Comparison of ENCODE assay signal across 27 cellular contexts in genomic region chr3:178545337-178545736, GRCh38. TPM values are rescaled to one million over a fixed set of nuclear protein-coding genes. Genes with fewer than 3 reads are reported as not detected.
"Had no signal": no experiment of that assay in that cellular context is flagged by ENCODE, and none has a peak within 500 bp of the region (broad histone marks: within the 10 kb centered on the region; RNA-seq: fewer than 3 reads in every experiment).

No MANE protein-coding gene starts in this region.

- H3K36me3 Mint-ChIP-seq: activated naive CD8-positive, alpha-beta T cell; brain; T-cell had no signal

- H2AFZ ChIP-seq: PC-9 had no signal

- H3K9me3 Mint-ChIP-seq: activated CD4-positive, alpha-beta memory T cell treated with anti-CD3 and anti-CD28 coated beads, Interleukin-2, amount 10 ng/mL, durations not matched to agents 7 days and 5 days; activated naive CD4-positive, alpha-beta T cell treated with anti-CD3 and anti-CD28 coated beads for 36 hours; activated T-helper 17 cell treated with anti-CD3 and anti-CD28 coated beads, Interleukin-2, amount 50 U/mL, for 72 hours; brain; T-cell had no signal

- H3K27ac Mint-ChIP-seq: activated CD4-positive, alpha-beta memory T cell treated with anti-CD3 and anti-CD28 coated beads, Interleukin-2, amount 10 ng/mL, durations not matched to agents 7 days and 5 days; activated naive CD4-positive, alpha-beta T cell treated with anti-CD3 and anti-CD28 coated beads for 36 hours; activated naive CD8-positive, alpha-beta T cell; activated T-helper 17 cell treated with anti-CD3 and anti-CD28 coated beads, Interleukin-2, amount 50 U/mL, for 72 hours; brain; T-cell had no signal

- H3K27me3 Mint-ChIP-seq: brain had no signal

- H3K4me3 Mint-ChIP-seq: activated CD4-positive, alpha-beta memory T cell treated with anti-CD3 and anti-CD28 coated beads, Interleukin-2, amount 10 ng/mL, durations not matched to agents 7 days and 5 days; activated naive CD4-positive, alpha-beta T cell treated with anti-CD3 and anti-CD28 coated beads for 36 hours; activated naive CD8-positive, alpha-beta T cell; activated T-helper 17 cell treated with anti-CD3 and anti-CD28 coated beads, Interleukin-2, amount 50 U/mL, for 72 hours; brain; central memory CD8-positive, alpha-beta T cell; T-cell had no signal

- DNase-seq: activated CD4-positive, alpha-beta memory T cell treated with anti-CD3 and anti-CD28 coated beads, Interleukin-2, amount 10 ng/mL, durations not matched to agents 7 days and 5 days; activated CD4-positive, alpha-beta T cell treated with anti-CD3 and anti-CD28 coated beads, Interleukin-2, amount 50 U/mL, for 1 hour; activated CD4-positive, CD25-positive, alpha-beta regulatory T cell; activated gamma-delta T cell; activated naive CD4-positive, alpha-beta T cell treated with anti-CD3 and anti-CD28 coated beads for 36 hours; activated T-cell treated with anti-CD3 and anti-CD28 coated beads for 4 hours; activated T-cell treated with anti-CD3 and anti-CD28 coated beads, Interleukin-2, amount 50 U/mL, for 48 hours; amygdala; cortex of kidney; MV-4-11; NCI-H1092 treated with DMSO at 0.1 percent for 48 hours; NCI-H1436; NCI-H1694 treated with DMSO at 0.1 percent for 48 hours; NCI-H2081; NCI-H526 treated with DMSO at 0.1 percent for 48 hours; PC-9; SIG-M5; T-cell; T-helper 2 cell; T1000 had no signal

- H3K4me2 ChIP-seq: PC-9 had no signal

- H3K4me3 ChIP-seq: PC-9 had no signal

- ATAC-seq: activated T-helper 17 cell treated with anti-CD3 and anti-CD28 coated beads, Interleukin-2, amount 50 U/mL, for 72 hours; T-cell had no signal

- H3K27ac ChIP-seq: PC-9 had no signal

- H3K4me1 Mint-ChIP-seq: activated CD4-positive, alpha-beta memory T cell treated with anti-CD3 and anti-CD28 coated beads, Interleukin-2, amount 10 ng/mL, durations not matched to agents 7 days and 5 days; activated T-helper 17 cell treated with anti-CD3 and anti-CD28 coated beads, Interleukin-2, amount 50 U/mL, for 72 hours; central memory CD8-positive, alpha-beta T cell; T-cell had no signal

RNA-seq across cellular contexts. Expression of gene KCNMB2, which starts 9.1 kb away (rescaled TPM):
- total RNA-seq: activated CD4-positive, alpha-beta memory T cell treated with anti-CD3 and anti-CD28 coated beads, Interleukin-2, amount 10 ng/mL, durations not matched to agents 7 days and 5 days; activated CD8-positive, alpha-beta memory T cell treated with anti-CD3 and anti-CD28 coated beads for 36 hours; activated naive CD4-positive, alpha-beta T cell treated with anti-CD3 and anti-CD28 coated beads for 36 hours; activated T-helper 17 cell treated with anti-CD3 and anti-CD28 coated beads, Interleukin-2, amount 50 U/mL, for 72 hours; astrocyte; MCF 10A; PC-9; T-cell had no signal
